8 cellular contexts compared by ENCODE assay signal in the genomic region with DNA sequence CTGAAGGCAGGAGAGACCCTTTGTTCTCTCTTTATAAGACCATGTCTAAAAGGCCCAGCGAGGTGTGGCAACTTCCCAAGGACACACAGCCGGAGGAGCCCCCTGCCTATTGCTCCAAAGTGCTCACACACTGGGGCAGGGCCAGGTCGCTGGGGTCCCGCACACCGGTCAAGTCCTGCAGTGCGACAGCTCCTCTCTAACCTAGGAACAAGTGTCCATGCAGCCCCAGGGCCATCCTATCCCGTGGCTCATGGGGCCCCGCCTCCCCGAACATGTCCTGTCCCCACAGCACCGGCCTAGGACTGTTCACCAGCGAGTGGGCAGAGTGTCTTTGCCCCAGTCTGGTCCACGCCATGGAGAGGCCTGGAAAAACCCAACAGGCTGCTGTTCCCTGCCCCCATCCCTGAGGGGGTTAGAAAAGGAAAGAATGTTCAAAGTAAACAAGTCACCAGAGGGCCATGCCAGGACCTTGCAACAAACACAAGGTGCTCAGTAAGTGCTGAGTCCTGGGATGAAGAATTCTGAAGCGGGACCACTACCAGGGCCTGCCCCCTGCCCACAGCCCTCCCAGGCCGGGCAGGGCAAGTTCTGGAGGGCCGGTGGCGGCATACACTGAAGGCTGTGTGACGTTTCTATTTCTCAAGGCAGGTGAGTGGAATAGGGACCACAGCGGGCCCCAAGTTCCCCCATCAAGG.
DNase-seq lines count a peak whose midpoint lies in the region; ATAC-seq lines count a peak whose summit lies in the region.

No MANE protein-coding gene starts in this region.

- peak overlapping the region; percentile 25 for H3K9ac ChIP-seq in iPS-18a (ENCODE audit: low read length)

- H3K27ac Mint-ChIP-seq in activated naive CD8-positive, alpha-beta T cell treated with anti-CD3 and anti-CD28 coated beads, Interleukin-2, amount 50 U/mL, for 24 hours: peak overlapping the region; percentile 90

- H3K4me1 Mint-ChIP-seq in activated naive CD8-positive, alpha-beta T cell treated with anti-CD3 and anti-CD28 coated beads, Interleukin-2, amount 50 U/mL, for 24 hours: peaks cover 65% of the 10 kb centered on the region

- peaks cover 15% of the 10 kb centered on the region for H3K27me3 ChIP-seq in iPS-18a (ENCODE audit: control insufficient read depth, insufficient read depth, low read length)

- H3K36me3 Mint-ChIP-seq in activated naive CD8-positive, alpha-beta T cell treated with anti-CD3 and anti-CD28 coated beads, Interleukin-2, amount 50 U/mL, for 24 hours (ENCODE audit: low read depth): peaks cover 8% of the 10 kb centered on the region

- peaks cover 14% of the 10 kb centered on the region for H3K4me1 ChIP-seq in iPS-18a (ENCODE audit: control insufficient read depth, low read depth, low read length)

- H3K4me3 ChIP-seq in iPS-18a (ENCODE audit: low read length) (peak overlapping the region; percentile 69), skin epidermis (peak overlapping the region; percentile 65 to 93 (median 78))

- H3K36me3 ChIP-seq in iPS-18a (ENCODE audit: control insufficient read depth, low read depth, low read length): no peaks in the 10 kb centered on the region

- no peaks in the 10 kb centered on the region for H3K9me3 Mint-ChIP-seq in activated naive CD8-positive, alpha-beta T cell treated with anti-CD3 and anti-CD28 coated beads, Interleukin-2, amount 50 U/mL, for 24 hours

- peak overlapping the region; percentile 90 for H3K4me3 Mint-ChIP-seq in activated naive CD8-positive, alpha-beta T cell treated with anti-CD3 and anti-CD28 coated beads, Interleukin-2, amount 50 U/mL, for 24 hours

- no peaks in the 10 kb centered on the region for H3K9me3 ChIP-seq in iPS-18a (ENCODE audit: control insufficient read depth, low read depth, low read length)

- DNase-seq in NCI-H2196 (lab: John Stamatoyannopoulos, UW; ENCODE audit: unreplicated experiment): peak; percentile 26
- DNase-seq in NCI-H2196 treated with DMSO at 0.1 percent for 48 hours (lab: John Stamatoyannopoulos, UW; ENCODE audit: unreplicated experiment): no peak
- no peak for DNase-seq in activated naive CD8-positive, alpha-beta T cell treated with anti-CD3 and anti-CD28 coated beads, Interleukin-2, amount 50 U/mL, for 24 hours
- DNase-seq in NCI-H1417 (lab: John Stamatoyannopoulos, UW): no peak

- ATAC-seq in activated naive CD8-positive, alpha-beta T cell treated with anti-CD3 and anti-CD28 coated beads, Interleukin-2, amount 50 U/mL, for 24 hours: no peak
- ATAC-seq in GM18873 (IDR thresholded peaks at IDR 0.05; ENCODE audit: low FRiP score, unreplicated experiment): no peak
- ATAC-seq in HG02759 (IDR thresholded peaks at IDR 0.05; ENCODE audit: unreplicated experiment): no peak

- H3K27me3 Mint-ChIP-seq in activated naive CD8-positive, alpha-beta T cell treated with anti-CD3 and anti-CD28 coated beads, Interleukin-2, amount 50 U/mL, for 24 hours: no peaks in the 10 kb centered on the region

- no peak overlapping the region for H3K27ac ChIP-seq in iPS-18a (ENCODE audit: low read length)
- H3K27ac ChIP-seq in skin epidermis: peak overlapping the region in 20 of 21 experiments; percentile 65 to 97 (median 92)
